19 cellular contexts compared by ENCODE assay signal in the genomic region with DNA sequence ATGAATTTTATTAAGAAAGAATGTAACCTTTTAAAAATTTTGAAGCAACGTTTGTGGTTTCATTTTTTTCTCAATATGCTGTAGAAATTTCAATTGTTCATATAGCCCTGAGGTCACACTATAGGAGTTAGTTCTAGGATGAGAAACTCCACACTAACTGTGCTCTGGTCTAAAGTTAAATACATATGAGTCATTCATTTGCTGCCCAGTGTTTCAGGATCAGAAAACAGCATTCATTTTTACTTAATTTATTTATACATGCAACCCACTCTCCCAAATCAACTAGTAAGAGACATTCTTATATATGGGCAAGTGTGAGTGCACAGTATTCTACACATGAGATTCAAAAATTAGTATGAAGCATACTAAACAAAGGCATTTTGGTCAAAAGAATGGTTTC.
DNase-seq lines count a peak whose midpoint lies in the region; ATAC-seq and TF ChIP-seq lines count a peak whose summit lies in the region.
"Had no signal": no experiment of that assay in that cellular context is flagged by ENCODE, and none has a peak within 500 bp of the region (broad histone marks: within the 10 kb centered on the region; RNA-seq: fewer than 3 reads in every experiment).

No MANE protein-coding gene starts in this region.

- no peak overlapping the region for H3K4me3 ChIP-seq in OCI-LY7 (ENCODE audit: low read depth, low read length, poor library complexity, severe bottlenecking)
- H3K4me3 ChIP-seq: adrenal gland, thoracic aorta had no signal

- no peak overlapping the region for H3K27ac ChIP-seq in OCI-LY7 (ENCODE audit: low read depth, low read length, poor library complexity, severe bottlenecking)
- H3K27ac ChIP-seq: adrenal gland, KMS-11, parathyroid adenoma, thoracic aorta had no signal

- no TSS peak for BruUV-seq in OCI-LY7 (replicated peaks; lab: Mats Ljungman, UMichigan)

- no peak overlapping the region for H2AFZ ChIP-seq in OCI-LY7 (ENCODE audit: low read length)
- H2AFZ ChIP-seq: parathyroid adenoma had no signal

- CTCF ChIA-PET in OCI-LY7 (lab: Charles Lee; ENCODE audit: unreplicated experiment), result no interaction called here
- CTCF ChIA-PET in activated CD8-positive, alpha-beta T cell treated with anti-CD3 and anti-CD28 coated beads for 36 hours (lab: Charles Lee), result no interaction called here

- peak overlapping the region; percentile 19 for H3K27ac Mint-ChIP-seq in central memory CD8-positive, alpha-beta T cell (ENCODE audit: low read depth)
- no peak overlapping the region for H3K27ac Mint-ChIP-seq in activated CD8-positive, alpha-beta T cell treated with anti-CD3 and anti-CD28 coated beads for 36 hours
- H3K27ac Mint-ChIP-seq: activated CD4-positive, alpha-beta T cell treated with anti-CD3 and anti-CD28 coated beads, Interleukin-2, amount 10 ng/mL, durations not matched to agents 7 days and 5 days; B cell; T-helper 2 cell treated with Interferon-gamma antibody and Interleukin-4, amounts not matched to agents 5 μg/mL and 100 μg/mL, for 36 hours had no signal

- no peaks in the 10 kb centered on the region for H3K9me3 Mint-ChIP-seq in central memory CD8-positive, alpha-beta T cell
- H3K9me3 Mint-ChIP-seq in activated CD8-positive, alpha-beta T cell treated with anti-CD3 and anti-CD28 coated beads for 36 hours, result no peaks in the 10 kb centered on the region

- intact Hi-C loops in OCI-LY7 (cut with micrococcal nuclease; ENCODE audit: unreplicated experiment), result no loop called here
- intact Hi-C loops in activated CD8-positive, alpha-beta T cell treated with anti-CD3 and anti-CD28 coated beads for 36 hours (cut with micrococcal nuclease), result no loop called here

- H3K27me3 Mint-ChIP-seq in central memory CD8-positive, alpha-beta T cell, result no peaks in the 10 kb centered on the region
- H3K27me3 Mint-ChIP-seq in activated CD8-positive, alpha-beta T cell treated with anti-CD3 and anti-CD28 coated beads for 36 hours, result no peaks in the 10 kb centered on the region
- H3K27me3 Mint-ChIP-seq: activated CD4-positive, alpha-beta T cell treated with anti-CD3 and anti-CD28 coated beads, Interleukin-2, amount 10 ng/mL, durations not matched to agents 7 days and 5 days; B cell had no signal

- H4K20me1 ChIP-seq in OCI-LY7 (ENCODE audit: insufficient read depth, low read length), result no peaks in the 10 kb centered on the region

- H3K4me1 ChIP-seq in OCI-LY7 (ENCODE audit: insufficient read depth, low read length, poor library complexity, severe bottlenecking), result no peaks in the 10 kb centered on the region
- H3K4me1 ChIP-seq: parathyroid adenoma had no signal

- H3K9me2 ChIP-seq in OCI-LY7 (ENCODE audit: insufficient read depth, low read length), result no peaks in the 10 kb centered on the region

- peaks cover 9% of the 10 kb centered on the region for H3K36me3 Mint-ChIP-seq in central memory CD8-positive, alpha-beta T cell (ENCODE audit: insufficient read depth)
- H3K36me3 Mint-ChIP-seq in activated CD8-positive, alpha-beta T cell treated with anti-CD3 and anti-CD28 coated beads for 36 hours (ENCODE audit: low read depth), result peaks cover 61% of the 10 kb centered on the region

- H3K9me3 ChIP-seq in OCI-LY7 (ENCODE audit: low read length), result no peaks in the 10 kb centered on the region
- H3K9me3 ChIP-seq: adrenal gland, thoracic aorta had no signal

- no peak overlapping the region for H3K4me3 Mint-ChIP-seq in central memory CD8-positive, alpha-beta T cell
- no peak overlapping the region for H3K4me3 Mint-ChIP-seq in activated CD8-positive, alpha-beta T cell treated with anti-CD3 and anti-CD28 coated beads for 36 hours
- H3K4me3 Mint-ChIP-seq: activated CD4-positive, alpha-beta T cell treated with anti-CD3 and anti-CD28 coated beads, Interleukin-2, amount 10 ng/mL, durations not matched to agents 7 days and 5 days; B cell; T-helper 2 cell treated with Interferon-gamma antibody and Interleukin-4, amounts not matched to agents 5 μg/mL and 100 μg/mL, for 36 hours had no signal

- peak; percentile 50 for DNase-seq in COLO829 (ENCODE audit: low spot score)
- peak; percentile 43 for DNase-seq in LHCN-M2 (ENCODE audit: low read depth)
- DNase-seq in central memory CD8-positive, alpha-beta T cell (ENCODE audit: low spot score in 2 of 2), result no peak
- no peak for DNase-seq in OCI-LY7 (ENCODE audit: low spot score)
- DNase-seq in activated CD8-positive, alpha-beta T cell treated with anti-CD3 and anti-CD28 coated beads for 36 hours, result no peak
- DNase-seq in omental fat pad (ENCODE audit: low spot score), result no peak
- DNase-seq: activated CD4-positive, alpha-beta T cell treated with anti-CD3 and anti-CD28 coated beads, Interleukin-2, amount 10 ng/mL, durations not matched to agents 7 days and 5 days; activated T-cell treated with anti-CD3 and anti-CD28 coated beads, Interleukin-2, amount 50 U/mL, for 48 hours; adrenal gland; DMS 273 treated with DMSO at 0.1 percent for 48 hours; glutamatergic neuron; NCI-H2081 had no signal

- TF ChIP-seq CTCF in OCI-LY7 (conservative IDR thresholded peaks at IDR 0.05; ENCODE audit: low read length) (no peak), omental fat pad (IDR thresholded peaks at IDR 0.05) (no peak)
- TF ChIP-seq CTCF in activated CD8-positive, alpha-beta T cell treated with anti-CD3 and anti-CD28 coated beads for 36 hours (IDR thresholded peaks at IDR 0.05), result no peak

- POLR2A ChIA-PET in OCI-LY7 (lab: Charles Lee), result no interaction called here
- POLR2A ChIA-PET in activated CD8-positive, alpha-beta T cell treated with anti-CD3 and anti-CD28 coated beads for 36 hours (lab: Charles Lee), result no interaction called here

- peak; percentile 79 for ATAC-seq in GM21390 (IDR thresholded peaks at IDR 0.05; ENCODE audit: unreplicated experiment)
- ATAC-seq in central memory CD8-positive, alpha-beta T cell (replicated peaks; ENCODE audit: extremely low read depth, poor library complexity, severe bottlenecking), result no peak
- ATAC-seq in activated CD8-positive, alpha-beta T cell treated with anti-CD3 and anti-CD28 coated beads for 36 hours, result no peak
- no peak for ATAC-seq in omental fat pad (ENCODE audit: low FRiP score)
- no peak for ATAC-seq in GM19035 (IDR thresholded peaks at IDR 0.05; ENCODE audit: unreplicated experiment)

- H3K4me2 ChIP-seq in OCI-LY7 (ENCODE audit: low read length), result no peak overlapping the region
- H3K4me2 ChIP-seq: KMS-11 had no signal

- peaks cover 37% of the 10 kb centered on the region for H3K4me1 Mint-ChIP-seq in central memory CD8-positive, alpha-beta T cell
- H3K4me1 Mint-ChIP-seq in activated CD8-positive, alpha-beta T cell treated with anti-CD3 and anti-CD28 coated beads for 36 hours (ENCODE audit: low read depth), result peaks cover 74% of the 10 kb centered on the region

- peaks cover 6% of the 10 kb centered on the region for H3K36me3 ChIP-seq in OCI-LY7 (ENCODE audit: insufficient read depth, low read length)
- H3K36me3 ChIP-seq: adrenal gland, thoracic aorta had no signal

- peaks cover 7% of the 10 kb centered on the region; the same call in 1 of the 2 replicates for H3K79me2 ChIP-seq in OCI-LY7 (ENCODE audit: insufficient read depth, low read depth, low read length)
- H3K79me2 ChIP-seq: parathyroid adenoma had no signal

Comparison
In these comparisons a context has a peak if more than half of its experiments do, and no peak if none do; other contexts are left out.
1. DNase-seq: peak in COLO829 (single experiment) and LHCN-M2 (single experiment); none in central memory CD8-positive, alpha-beta T cell (0 of 2), OCI-LY7 (single experiment), activated CD8-positive, alpha-beta T cell treated with anti-CD3 and anti-CD28 coated beads for 36 hours (single experiment) and omental fat pad (single experiment).